ENCODE assay signal across 8 cellular contexts in the genomic region with DNA sequence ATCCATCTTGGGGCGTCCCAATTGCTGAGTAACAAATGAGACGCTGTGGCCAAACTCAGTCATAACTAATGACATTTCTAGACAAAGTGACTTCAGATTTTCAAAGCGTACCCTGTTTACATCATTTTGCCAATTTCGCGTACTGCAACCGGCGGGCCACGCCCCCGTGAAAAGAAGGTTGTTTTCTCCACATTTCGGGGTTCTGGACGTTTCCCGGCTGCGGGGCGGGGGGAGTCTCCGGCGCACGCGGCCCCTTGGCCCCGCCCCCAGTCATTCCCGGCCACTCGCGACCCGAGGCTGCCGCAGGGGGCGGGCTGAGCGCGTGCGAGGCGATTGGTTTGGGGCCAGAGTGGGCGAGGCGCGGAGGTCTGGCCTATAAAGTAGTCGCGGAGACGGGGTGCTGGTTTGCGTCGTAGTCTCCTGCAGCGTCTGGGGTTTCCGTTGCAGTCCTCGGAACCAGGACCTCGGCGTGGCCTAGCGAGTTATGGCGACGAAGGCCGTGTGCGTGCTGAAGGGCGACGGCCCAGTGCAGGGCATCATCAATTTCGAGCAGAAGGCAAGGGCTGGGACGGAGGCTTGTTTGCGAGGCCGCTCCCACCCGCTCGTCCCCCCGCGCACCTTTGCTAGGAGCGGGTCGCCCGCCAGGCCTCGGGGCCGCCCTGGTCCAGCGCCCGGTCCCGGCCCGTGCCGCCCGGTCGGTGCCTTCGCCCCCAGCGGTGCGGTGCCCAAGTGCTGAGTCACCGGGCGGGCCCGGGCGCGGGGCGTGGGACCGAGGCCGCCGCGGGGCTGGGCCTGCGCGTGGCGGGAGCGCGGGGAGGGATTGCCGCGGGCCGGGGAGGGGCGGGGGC. TPM values are rescaled to one million over a fixed set of nuclear protein-coding genes. Genes with fewer than 3 reads are reported as not detected.
DNase-seq lines count a peak whose midpoint lies in the region; ATAC-seq and TF ChIP-seq lines count a peak whose summit lies in the region.

A gene (plus strand): TSS at position 408 of the 848 bp plus-strand sequence. CDS start 77 bp downstream, at position 485.

- peak within 1 kb of the TSS; percentile 87 to 98 (median 91) for H3K9ac ChIP-seq in BLaER1 treated with 17β-estradiol and CSF1 and Interleukin-3, amounts not matched to agents 10 nM and 100 nM
- H3K9ac ChIP-seq in colonic mucosa (ENCODE audit: low read depth in 2 of 2, low read length in 2 of 2), result peak within 1 kb of the TSS; percentile 81 to 83

- intact Hi-C loops in colonic mucosa (cut with DNase I), result loop anchor here (5.0 kb wide), 1 partner anchor 73 kb away; a partner anchor contains a TSS

- peak; percentile 96 for ATAC-seq in GM19328 (IDR thresholded peaks at IDR 0.05; ENCODE audit: unreplicated experiment)
- ATAC-seq in HG03469 (IDR thresholded peaks at IDR 0.05; ENCODE audit: unreplicated experiment), result peak; percentile 86

- peak within 1 kb of the TSS; percentile 76 to 94 (median 89) for H3K27ac ChIP-seq in BLaER1 treated with 17β-estradiol and CSF1 and Interleukin-3, amounts not matched to agents 10 nM and 100 nM
- H3K27ac ChIP-seq in colonic mucosa (peak within 1 kb of the TSS; percentile 91), layer of hippocampus (ENCODE audit: low read depth, low read length) (peak within 1 kb of the TSS; percentile 98)

- H3K27me3 ChIP-seq in BLaER1 treated with 17β-estradiol and CSF1 and Interleukin-3, amounts not matched to agents 10 nM and 100 nM, result no peaks in the 10 kb centered on the region
- H3K27me3 ChIP-seq in colonic mucosa (no peaks in the 10 kb centered on the region), layer of hippocampus (ENCODE audit: control insufficient read depth, insufficient read depth, low read length) (no peaks in the 10 kb centered on the region)

- peaks cover 0 to 18% (median under 1%) of the 10 kb centered on the region in 11 experiments; a peak in 12 of 22 replicates for H3K9me3 ChIP-seq in BLaER1 treated with 17β-estradiol and CSF1 and Interleukin-3, amounts not matched to agents 10 nM and 100 nM (replicated peaks in 1 of 11)
- no peaks in the 10 kb centered on the region for H3K9me3 ChIP-seq in colonic mucosa

- TF ChIP-seq CTCF in colonic mucosa (IDR thresholded peaks at IDR 0.05), result no peak

- H3K4me1 ChIP-seq in BLaER1 treated with 17β-estradiol and CSF1 and Interleukin-3, amounts not matched to agents 10 nM and 100 nM, result peaks cover 33 to 57% (median 51%) of the 10 kb centered on the region in 10 experiments
- peaks cover 7% of the 10 kb centered on the region for H3K4me1 ChIP-seq in colonic mucosa

- peaks cover 18 to 34% (median 30%) of the 10 kb centered on the region in 11 experiments for H3K36me3 ChIP-seq in BLaER1 treated with 17β-estradiol and CSF1 and Interleukin-3, amounts not matched to agents 10 nM and 100 nM
- no peaks in the 10 kb centered on the region for H3K36me3 ChIP-seq in colonic mucosa

- H3K4me2 ChIP-seq in BLaER1 treated with 17β-estradiol and CSF1 and Interleukin-3, amounts not matched to agents 10 nM and 100 nM, result peak within 1 kb of the TSS; percentile 74 to 96 (median 90)

- H4K20me1 ChIP-seq in BLaER1 treated with 17β-estradiol and CSF1 and Interleukin-3, amounts not matched to agents 10 nM and 100 nM, result peaks cover 29 to 49% (median 44%) of the 10 kb centered on the region in 11 experiments; a peak in 20 of 22 replicates

- peak; percentile 76 to 97 for DNase-seq in NCI-H526 (lab: John Stamatoyannopoulos, UW)
- peak; percentile 97 for DNase-seq in activated CD4-positive, alpha-beta T cell treated with anti-CD3 and anti-CD28 coated beads for 48 hours
- peak; percentile 97 for DNase-seq in colonic mucosa
- DNase-seq in stimulated activated CD4-positive, alpha-beta T cell treated with anti-CD3 and anti-CD28 coated beads, Interleukin-1b, Interleukin-23, amount 100 ng/mL, for 24 hours (ENCODE audit: low read depth in 4 of 4, low spot score in 1 of 4), result peak; percentile 88 to 94 (median 90)

- H3K4me3 ChIP-seq in BLaER1 treated with 17β-estradiol and CSF1 and Interleukin-3, amounts not matched to agents 10 nM and 100 nM, result peak within 1 kb of the TSS; percentile 79 to 92 (median 83)
- H3K4me3 ChIP-seq in colonic mucosa, result peak within 1 kb of the TSS; percentile 80

RNA-seq across cellular contexts. Expression of the gene that starts here (rescaled TPM):
- 100 to 1,000 TPM; 320 to 322 TPM for total RNA-seq in colonic mucosa

Comparison
In these comparisons a context has a peak if more than half of its experiments do, and no peak if none do; other contexts are left out.
1. Peak in every context shown above with its lines: DNase-seq, ATAC-seq, H3K4me3 ChIP-seq and H3K27ac ChIP-seq.